Comparison of ENCODE assay signal across 27 cellular contexts in genomic region chr6:3696525-3696924, GRCh38. TPM values are rescaled to one million over a fixed set of nuclear protein-coding genes. Genes with fewer than 3 reads are reported as not detected.
A peak's percentile ranks its signal among the peaks of the same experiment; 100 is the strongest.
DNase-seq lines count a peak whose midpoint lies in the region; ATAC-seq and TF ChIP-seq lines count a peak whose summit lies in the region.
"Had no signal": no experiment of that assay in that cellular context is flagged by ENCODE, and none has a peak within 500 bp of the region (broad histone marks: within the 10 kb centered on the region; RNA-seq: fewer than 3 reads in every experiment).

No MANE protein-coding gene starts in this region.

- no peaks in the 10 kb centered on the region for H3K79me2 ChIP-seq in Karpas-422 (ENCODE audit: low read length)
- H3K79me2 ChIP-seq: hepatocyte had no signal

- no peaks in the 10 kb centered on the region for H3K36me3 ChIP-seq in Karpas-422 (ENCODE audit: insufficient read depth, low read length)
- H3K36me3 ChIP-seq: breast epithelium, prostate gland, SJSA1, spleen, thyroid gland, WERI-Rb-1 had no signal

- H3K9me2 ChIP-seq in Karpas-422 (replicated peaks; ENCODE audit: insufficient read depth, low read length): no peaks in the 10 kb centered on the region

- H3K9me3 ChIP-seq in Karpas-422 (ENCODE audit: low read length): no peaks in the 10 kb centered on the region
- H3K9me3 ChIP-seq: prostate gland, SJSA1, thyroid gland had no signal

- no peaks in the 10 kb centered on the region for H4K20me1 ChIP-seq in Karpas-422 (ENCODE audit: insufficient read depth, low read depth, low read length)

- H2AFZ ChIP-seq in Karpas-422 (ENCODE audit: low read length): no peak overlapping the region
- H2AFZ ChIP-seq: hepatocyte had no signal

- ATAC-seq in GM18861 (IDR thresholded peaks at IDR 0.05; ENCODE audit: unreplicated experiment) (no peak), HG02623 (IDR thresholded peaks at IDR 0.05; ENCODE audit: unreplicated experiment) (no peak)
- ATAC-seq: activated T-cell treated with anti-CD3 and anti-CD28 coated beads, Interleukin-2, amount 50 U/mL, for 4 hours; esophagus mucosa had no signal

- no peaks in the 10 kb centered on the region for H3K27me3 ChIP-seq in Karpas-422 (ENCODE audit: low read length)
- H3K27me3 ChIP-seq: breast epithelium, hepatocyte, SJSA1, spleen, thyroid gland had no signal

- H3K27ac ChIP-seq in Karpas-422 (ENCODE audit: low read length): no peak overlapping the region
- H3K27ac ChIP-seq: breast epithelium, hepatocyte, prostate gland, SJSA1, spleen, thyroid gland, WERI-Rb-1 had no signal

- H3K4me3 ChIP-seq in astrocyte of the spinal cord (ENCODE audit: low read depth, low read length) (no peak overlapping the region), fibroblast of villous mesenchyme (ENCODE audit: low read depth, low read length) (no peak overlapping the region), Karpas-422 (ENCODE audit: low read length) (no peak overlapping the region)
- H3K4me3 ChIP-seq: breast epithelium, hepatocyte, prostate gland, SJSA1, spleen, thyroid gland had no signal

- in situ Hi-C loops in astrocyte of the spinal cord (cut with HindIII; ENCODE audit: low sequenced_read_pairs): no loop called here

- H3K9ac ChIP-seq in Karpas-422 (ENCODE audit: low read length): no peak overlapping the region

- H3K4me2 ChIP-seq in Karpas-422 (ENCODE audit: low read depth, low read length, poor library complexity, severe bottlenecking): no peak overlapping the region
- H3K4me2 ChIP-seq: hepatocyte had no signal

- DNase-seq in NCI-H524 (lab: John Stamatoyannopoulos, UW): peak; percentile 13 to 56
- DNase-seq in NCI-H524 treated with DMSO at 0.1 percent for 48 hours (lab: John Stamatoyannopoulos, UW): no peak
- peak; percentile 58 for DNase-seq in astrocyte of the spinal cord (ENCODE audit: low read depth, low spot score)
- peak; percentile 8 for DNase-seq in fibroblast of villous mesenchyme (ENCODE audit: low read depth)
- DNase-seq in Karpas-422: no peak
- DNase-seq in DMS153 treated with DMSO at 0.1 percent for 48 hours (lab: John Stamatoyannopoulos, UW; ENCODE audit: unreplicated experiment): no peak
- DNase-seq: activated CD4-positive, alpha-beta memory T cell treated with anti-CD3 and anti-CD28 coated beads, Interleukin-2, amount 10 ng/mL, durations not matched to agents 7 days and 5 days; activated naive CD4-positive, alpha-beta T cell treated with anti-CD3 and anti-CD28 coated beads, Interleukin-2, amount 50 U/mL, for 16 hours; activated T-cell treated with anti-CD3 and anti-CD28 coated beads, Interleukin-2, amount 50 U/mL, for 4 hours; CD8-positive, alpha-beta memory T cell; EL; H9; kidney; NCI-H1436 treated with DMSO at 0.1 percent for 48 hours; NCI-H510A treated with DMSO at 0.1 percent for 48 hours; spleen; T-helper 2 cell; thyroid gland; WERI-Rb-1 had no signal

- H3K4me1 ChIP-seq in Karpas-422 (ENCODE audit: low read length): no peaks in the 10 kb centered on the region
- H3K4me1 ChIP-seq: breast epithelium, prostate gland, SJSA1, spleen, thyroid gland had no signal

- no peak for TF ChIP-seq CTCF in astrocyte of the spinal cord (IDR thresholded peaks at IDR 0.05; ENCODE audit: low read depth, low read length)
- TF ChIP-seq CTCF in fibroblast of villous mesenchyme (IDR thresholded peaks at IDR 0.05; ENCODE audit: insufficient read depth, low read depth, low read length): no peak

RNA-seq across cellular contexts. Expression of gene PXDC1, which starts 55.0 kb away (rescaled TPM):
- 82.1 and 92.4 TPM in 2 replicates for total RNA-seq in fibroblast of villous mesenchyme
- total RNA-seq in Karpas-422 (2014; rRNA removed; shearing (Covaris generic); ENCODE audit: low replicate concordance): not detected in 2 replicates
- total RNA-seq: OCI-LY7 had no signal

Comparison
In these comparisons a context has a peak if more than half of its experiments do, and no peak if none do; other contexts are left out.
1. DNase-seq: peak in NCI-H524 (2 of 2), astrocyte of the spinal cord (single experiment) and fibroblast of villous mesenchyme (single experiment); none in NCI-H524 treated with DMSO at 0.1 percent for 48 hours (single experiment), Karpas-422 (single experiment) and DMS153 treated with DMSO at 0.1 percent for 48 hours (single experiment).
2. RNA of gene PXDC1, which starts 55.0 kb away (total RNA-seq): 82.1 to 92.4 TPM in fibroblast of villous mesenchyme; not detected in Karpas-422; every median in the first group is over 10 times any median in the second.